In genomic region chr21:39321424-39321823, GRCh38 we compare ENCODE assay signal across 24 cellular contexts. TPM values are rescaled to one million over a fixed set of nuclear protein-coding genes. Genes with fewer than 3 reads are reported as not detected.
DNase-seq lines count a peak whose midpoint lies in the region; ATAC-seq and TF ChIP-seq lines count a peak whose summit lies in the region.
"Had no signal": no experiment of that assay in that cellular context is flagged by ENCODE, and none has a peak within 500 bp of the region (broad histone marks: within the 10 kb centered on the region; RNA-seq: fewer than 3 reads in every experiment).

No MANE protein-coding gene starts in this region.

- no peak overlapping the region for H3K18ac ChIP-seq in H9 (ENCODE audit: insufficient read length, low read depth, low read length)

- no peaks in the 10 kb centered on the region for H3K36me3 Mint-ChIP-seq in activated naive CD4-positive, alpha-beta T cell treated with anti-CD3 and anti-CD28 coated beads, Interleukin-2, amount 50 U/mL, for 72 hours
- no peaks in the 10 kb centered on the region for H3K36me3 Mint-ChIP-seq in H9 (ENCODE audit: insufficient read depth in 1 of 3, low read depth in 3 of 3)
- H3K36me3 Mint-ChIP-seq: CD4-positive, CD25-positive, alpha-beta regulatory T cell had no signal

- H3K4me3 ChIP-seq in GM23248, result peak overlapping the region; percentile 9; the same call in 1 of the 2 replicates
- H3K4me3 ChIP-seq in PC-3 (ENCODE audit: low read length), result peak overlapping the region; percentile 10; the same call in 1 of the 2 replicates
- H3K4me3 ChIP-seq in osteoblast (ENCODE audit: insufficient read depth, low read length), result no peak overlapping the region
- H3K4me3 ChIP-seq: hepatocyte, left ventricle myocardium inferior, mucosa of descending colon had no signal

- no peak overlapping the region for H3K23ac ChIP-seq in H9 (ENCODE audit: insufficient read length, low read depth, low read length)

- no peaks in the 10 kb centered on the region for H3K23me2 ChIP-seq in H9 (ENCODE audit: insufficient read length, low read depth, low read length, poor library complexity, severe bottlenecking)

- H3K27ac ChIP-seq in GM23248 (peak overlapping the region; percentile 40), PC-3 (ENCODE audit: low read length) (peak overlapping the region; percentile 68), epithelial cell of prostate (peak overlapping the region; percentile 89), osteoblast (ENCODE audit: low read depth, low read length) (no peak overlapping the region), H9 (ENCODE audit: insufficient read length, low read depth, low read length) (no peak overlapping the region)

- in situ Hi-C loops in GM23248 (cut with MboI), result no loop called here

- no TSS peak for BruUV-seq in PC-3 (replicated peaks; lab: Mats Ljungman, UMichigan)

- no peak for TF ChIP-seq CTCF in PC-3 (conservative IDR thresholded peaks at IDR 0.05; ENCODE audit: low read depth, low read length)
- TF ChIP-seq CTCF in osteoblast (IDR thresholded peaks at IDR 0.05; ENCODE audit: extremely low read depth, low read depth, low read length), result no peak
- no peak for TF ChIP-seq CTCF in H9 (conservative IDR thresholded peaks at IDR 0.05)

- H3K9me3 Mint-ChIP-seq in activated naive CD4-positive, alpha-beta T cell treated with anti-CD3 and anti-CD28 coated beads, Interleukin-2, amount 50 U/mL, for 72 hours, result no peaks in the 10 kb centered on the region
- peaks cover 2% of the 10 kb centered on the region in 2 experiments; a peak in 1 of 5 replicates for H3K9me3 Mint-ChIP-seq in H9
- H3K9me3 Mint-ChIP-seq: CD4-positive, CD25-positive, alpha-beta regulatory T cell; immature natural killer cell; nephron; stimulated activated naive CD8-positive, alpha-beta T cell treated with anti-CD3 and anti-CD28 coated beads, Interleukin-15, Interleukin-2, amounts not matched to agents 100 ng/mL and 50 ng/mL, for 24 hours had no signal

- no peak overlapping the region for H2BK120ac ChIP-seq in H9 (ENCODE audit: low read depth, low read length, poor library complexity, severe bottlenecking)

- no peaks in the 10 kb centered on the region for H3K9me2 ChIP-seq in GM23248 (ENCODE audit: insufficient read depth)
- H3K9me2 ChIP-seq in PC-3 (replicated peaks; ENCODE audit: low read length), result no peaks in the 10 kb centered on the region

- H2BK20ac ChIP-seq in H9 (ENCODE audit: low read depth, low read length, poor library complexity, severe bottlenecking), result no peak overlapping the region

- H4K5ac ChIP-seq in H9 (ENCODE audit: insufficient read length, low read depth, low read length), result no peak overlapping the region

- H3T11ph ChIP-seq in H9 (ENCODE audit: low read length), result no peak overlapping the region

- intact Hi-C loops in PC-3 (cut with micrococcal nuclease), result no loop called here

- no peak overlapping the region for H2AK5ac ChIP-seq in H9 (ENCODE audit: insufficient read length, low read length)

- H3F3A ChIP-seq in GM23248 (ENCODE audit: insufficient read depth), result peaks cover 23% of the 10 kb centered on the region
- H3F3A ChIP-seq in PC-3 (ENCODE audit: low read length, unreplicated experiment), result peaks cover 4% of the 10 kb centered on the region

- H3K4ac ChIP-seq in H9 (ENCODE audit: low read depth, low read length), result no peak overlapping the region

- H4K91ac ChIP-seq in H9 (ENCODE audit: insufficient read length, low read depth, low read length), result no peak overlapping the region

- H3K4me1 ChIP-seq in GM23248 (ENCODE audit: insufficient read depth) (peaks cover 29% of the 10 kb centered on the region), PC-3 (ENCODE audit: insufficient read depth, low read length) (peaks cover 38% of the 10 kb centered on the region), osteoblast (ENCODE audit: insufficient read depth, low read length) (peaks cover 11% of the 10 kb centered on the region), H9 (ENCODE audit: insufficient read depth, low read length) (no peaks in the 10 kb centered on the region)

- DNase-seq in GM23248 (no peak), PC-3 (peak; percentile 87), epithelial cell of prostate (ENCODE audit: low read depth, low spot score) (no peak), osteoblast (ENCODE audit: insufficient read length, low spot score, missing footprints) (no peak), NCI-H1417 treated with DMSO at 0.1 percent for 48 hours (lab: John Stamatoyannopoulos, UW) (no peak), H9 (no peak)
- DNase-seq in stimulated activated CD4-positive, alpha-beta T cell treated with anti-CD3 and anti-CD28 coated beads, Interleukin-4, amount 100 ng/mL, for 24 hours, result no peak
- no peak for DNase-seq in activated naive CD4-positive, alpha-beta T cell treated with anti-CD3 and anti-CD28 coated beads, Interleukin-2, amount 50 U/mL, for 72 hours (ENCODE audit: low spot score in 2 of 2)
- DNase-seq: activated CD4-positive, CD25-positive, alpha-beta regulatory T cell treated with anti-CD3 and anti-CD28 coated beads, Interleukin-2, amount 50 U/mL, for 72 hours; activated CD8-positive, alpha-beta T cell treated with anti-CD3 and anti-CD28 coated beads, Interleukin-2, amount 10 ng/mL, durations not matched to agents 7 days and 5 days; activated gamma-delta T cell; activated T-cell treated with anti-CD3 and anti-CD28 coated beads for 4 hours; CD4-positive, CD25-positive, alpha-beta regulatory T cell; cerebellar nuclear complex; immature natural killer cell; Kasumi-1; left ventricle myocardium inferior; mucosa of descending colon; NCI-H187; right cardiac atrium had no signal

- peaks cover 2% of the 10 kb centered on the region; the same call in 1 of the 2 replicates for H3K27me3 Mint-ChIP-seq in H9 (ENCODE audit: low read depth)
- H3K27me3 Mint-ChIP-seq: CD4-positive, CD25-positive, alpha-beta regulatory T cell; stimulated activated naive CD8-positive, alpha-beta T cell treated with anti-CD3 and anti-CD28 coated beads, Interleukin-15, Interleukin-2, amounts not matched to agents 100 ng/mL and 50 ng/mL, for 24 hours had no signal

- peaks cover 2% of the 10 kb centered on the region in 2 experiments; a peak in 3 of 4 replicates for H3K4me1 Mint-ChIP-seq in H9
- H3K4me1 Mint-ChIP-seq: immature natural killer cell had no signal

- H3K9ac ChIP-seq in GM23248 (no peak overlapping the region), PC-3 (ENCODE audit: low read length) (no peak overlapping the region), H9 (ENCODE audit: extremely low read depth, insufficient read length, low read length) (no peak overlapping the region)

- no peak overlapping the region for H3K56ac ChIP-seq in H9 (ENCODE audit: insufficient read length, low read depth, low read length)

- 80 to 82% methylated on average over 6 of the region's 6 CpGs for WGBS in GM23248 (ENCODE audit: low coverage in 1 of 2, low lambda C conversion rate in 2 of 2, missing lambda C conversion rate in 2 of 2), 2 experiments
- WGBS in H9 (ENCODE audit: extremely low coverage, insufficient read length, low lambda C conversion rate), result no CpG with 5 or more reads among the region's 6 CpGs

- ATAC-seq in PC-3, result peak; percentile 62
- no peak for ATAC-seq in activated naive CD4-positive, alpha-beta T cell treated with anti-CD3 and anti-CD28 coated beads, Interleukin-2, amount 50 U/mL, for 72 hours
- ATAC-seq: activated CD8-positive, alpha-beta T cell treated with anti-CD3 and anti-CD28 coated beads, Interleukin-2, amount 10 ng/mL, durations not matched to agents 7 days and 5 days; mucosa of descending colon; right cardiac atrium; Right ventricle myocardium inferior had no signal

- H3K9me3 ChIP-seq in GM23248 (ENCODE audit: low read depth) (no peaks in the 10 kb centered on the region), PC-3 (ENCODE audit: low read length) (no peaks in the 10 kb centered on the region), osteoblast (ENCODE audit: low read depth, low read length) (no peaks in the 10 kb centered on the region), H9 (ENCODE audit: control insufficient read depth, low read depth, low read length) (no peaks in the 10 kb centered on the region)
- H3K9me3 ChIP-seq: left ventricle myocardium inferior, mucosa of descending colon had no signal

- no peak overlapping the region for H3K14ac ChIP-seq in H9 (ENCODE audit: insufficient read depth, low read length)

- H2BK15ac ChIP-seq in H9 (ENCODE audit: low read depth, low read length), result no peak overlapping the region

- H2AFZ ChIP-seq in GM23248 (peak overlapping the region; percentile 7; the same call in 1 of the 2 replicates), PC-3 (ENCODE audit: low read length) (peak overlapping the region; percentile 47), osteoblast (ENCODE audit: low read length) (peak overlapping the region; percentile 66), H9 (ENCODE audit: low read length) (no peak overlapping the region)
- H2AFZ ChIP-seq: hepatocyte had no signal

- H3K4me2 ChIP-seq in GM23248 (ENCODE audit: unreplicated experiment) (no peak overlapping the region), PC-3 (ENCODE audit: low read length) (peak overlapping the region; percentile 62), osteoblast (ENCODE audit: insufficient read depth, low read length) (peak overlapping the region; percentile 38), H9 (ENCODE audit: insufficient read depth, insufficient read length, low read length) (no peak overlapping the region)
- H3K4me2 ChIP-seq: hepatocyte had no signal

- CTCF ChIA-PET in PC-3 (lab: Charles Lee), result no interaction called here

- H4K20me1 ChIP-seq in GM23248 (ENCODE audit: insufficient read depth), result no peaks in the 10 kb centered on the region
- no peaks in the 10 kb centered on the region for H4K20me1 ChIP-seq in PC-3 (ENCODE audit: low read length)
- H4K20me1 ChIP-seq in osteoblast (ENCODE audit: insufficient read depth, low read length), result no peaks in the 10 kb centered on the region
- H4K20me1 ChIP-seq in H9 (ENCODE audit: control insufficient read depth, insufficient read depth, insufficient read length), result no peaks in the 10 kb centered on the region

- H3K36me3 ChIP-seq in GM23248 (ENCODE audit: low read depth) (no peaks in the 10 kb centered on the region), PC-3 (ENCODE audit: low read depth, low read length) (no peaks in the 10 kb centered on the region), osteoblast (ENCODE audit: insufficient read depth, low read length) (no peaks in the 10 kb centered on the region)
- H3K36me3 ChIP-seq: left ventricle myocardium inferior had no signal

- no peak overlapping the region for H2BK12ac ChIP-seq in H9 (ENCODE audit: insufficient read length, low read depth, low read length)

- H3K4me3 Mint-ChIP-seq in H9, result no peak overlapping the region
- H3K4me3 Mint-ChIP-seq: activated CD8-positive, alpha-beta T cell treated with anti-CD3 and anti-CD28 coated beads, Interleukin-2, amount 10 ng/mL, durations not matched to agents 7 days and 5 days; CD4-positive, CD25-positive, alpha-beta regulatory T cell; immature natural killer cell; nephron; stimulated activated naive CD8-positive, alpha-beta T cell treated with anti-CD3 and anti-CD28 coated beads, Interleukin-15, Interleukin-2, amounts not matched to agents 100 ng/mL and 50 ng/mL, for 24 hours had no signal

- H3K79me1 ChIP-seq in H9 (ENCODE audit: insufficient read depth, low read depth, low read length, poor library complexity, severe bottlenecking), result no peaks in the 10 kb centered on the region

- POLR2A ChIA-PET in PC-3 (lab: Charles Lee; ENCODE audit: unreplicated experiment), result no interaction called here

- H2BK5ac ChIP-seq in H9 (ENCODE audit: insufficient read length, low read length), result no peak overlapping the region

- no peaks in the 10 kb centered on the region for H3K79me2 ChIP-seq in GM23248 (ENCODE audit: insufficient read depth)
- peaks cover 7% of the 10 kb centered on the region; the same call in 1 of the 2 replicates for H3K79me2 ChIP-seq in PC-3 (ENCODE audit: low read length)
- no peaks in the 10 kb centered on the region for H3K79me2 ChIP-seq in osteoblast (ENCODE audit: insufficient read depth, low read length)
- H3K79me2 ChIP-seq in H9 (ENCODE audit: insufficient read depth, low read length), result no peaks in the 10 kb centered on the region
- H3K79me2 ChIP-seq: hepatocyte had no signal

- H3K27me3 ChIP-seq in GM23248 (replicated peaks; ENCODE audit: insufficient read depth) (no peaks in the 10 kb centered on the region), PC-3 (ENCODE audit: low read length) (no peaks in the 10 kb centered on the region), osteoblast (ENCODE audit: insufficient read depth, low read length) (no peaks in the 10 kb centered on the region), H9 (ENCODE audit: insufficient read depth, low read length) (no peaks in the 10 kb centered on the region)
- H3K27me3 ChIP-seq: hepatocyte had no signal

- H3K27ac Mint-ChIP-seq in activated naive CD4-positive, alpha-beta T cell treated with anti-CD3 and anti-CD28 coated beads, Interleukin-2, amount 50 U/mL, for 72 hours, result no peak overlapping the region
- H3K27ac Mint-ChIP-seq in H9, result no peak overlapping the region
- H3K27ac Mint-ChIP-seq: activated CD8-positive, alpha-beta T cell treated with anti-CD3 and anti-CD28 coated beads, Interleukin-2, amount 10 ng/mL, durations not matched to agents 7 days and 5 days; CD4-positive, CD25-positive, alpha-beta regulatory T cell; immature natural killer cell; stimulated activated naive CD8-positive, alpha-beta T cell treated with anti-CD3 and anti-CD28 coated beads, Interleukin-15, Interleukin-2, amounts not matched to agents 100 ng/mL and 50 ng/mL, for 24 hours had no signal

- no peak overlapping the region for H4K8ac ChIP-seq in H9 (replicated peaks; ENCODE audit: insufficient read length, low read depth, low read length)

RNA-seq across cellular contexts. Expression of gene BRWD1, which starts 8.0 kb away (rescaled TPM):
- 27.2 and 48.9 TPM in 2 replicates for total RNA-seq in GM23248 (2014; rRNA removed; shearing (Covaris generic))
- polyA plus RNA-seq in GM23248 (2016; fragmentation: Nextera tagmentation; extraction: Ambion mirVana), result 22.1 and 23.6 TPM in 2 replicates
- total RNA-seq in PC-3 (2014; rRNA removed), result 25.1 and 29.3 TPM in 2 replicates
- 71.3 and 71.9 TPM in 2 replicates for total RNA-seq in osteoblast
- total RNA-seq in activated naive CD4-positive, alpha-beta T cell treated with anti-CD3 and anti-CD28 coated beads, Interleukin-2, amount 50 U/mL, for 72 hours, result 10 to 100 TPM; 29.3 to 46.7 TPM
- total RNA-seq in H9 (2021), result 43.4 and 48.4 TPM in 2 replicates

RNA-seq across cellular contexts. Expression of gene HMGN1, which starts 27.5 kb away (rescaled TPM):
- 191 and 192 TPM in 2 replicates for total RNA-seq in GM23248 (2014; rRNA removed; shearing (Covaris generic))
- polyA plus RNA-seq in GM23248 (2016; fragmentation: Nextera tagmentation; extraction: Ambion mirVana), result 340 and 349 TPM in 2 replicates
- total RNA-seq in PC-3 (2014; rRNA removed), result 335 and 338 TPM in 2 replicates
- 130 and 154 TPM in 2 replicates for total RNA-seq in osteoblast
- 100 to 1,000 TPM; 402 to 437 TPM for total RNA-seq in activated naive CD4-positive, alpha-beta T cell treated with anti-CD3 and anti-CD28 coated beads, Interleukin-2, amount 50 U/mL, for 72 hours
- total RNA-seq in H9 (2021), result 513 and 516 TPM in 2 replicates

Comparison
In these comparisons a context has a peak if more than half of its experiments do, and no peak if none do; other contexts are left out.
1. H3K27ac ChIP-seq: peak in GM23248 (single experiment), PC-3 (single experiment) and epithelial cell of prostate (single experiment); none in osteoblast (single experiment) and H9 (single experiment).
2. H3K4me2 ChIP-seq: peak in PC-3 (single experiment) and osteoblast (single experiment); none in GM23248 (single experiment) and H9 (single experiment).